8 cellular contexts compared by ENCODE assay signal in genomic region chr12:67698711-67699603, GRCh38. TPM values are rescaled to one million over a fixed set of nuclear protein-coding genes. Genes with fewer than 3 reads are reported as not detected.
DNase-seq lines count a peak whose midpoint lies in the region; ATAC-seq and TF ChIP-seq lines count a peak whose summit lies in the region.

No MANE protein-coding gene starts in this region.

- peak; percentile 98 for ATAC-seq in HG02588 (IDR thresholded peaks at IDR 0.05; ENCODE audit: unreplicated experiment)
- peak; percentile 87 to 89 for ATAC-seq in activated T-cell treated with anti-CD3 and anti-CD28 coated beads, Interleukin-2, amount 50 U/mL, for 4 hours

- H3K27me3 Mint-ChIP-seq in activated T-cell treated with anti-CD3 and anti-CD28 coated beads, Interleukin-2, amount 50 U/mL, for 4 hours (ENCODE audit: low read depth), result no peaks in the 10 kb centered on the region

- H3K36me3 Mint-ChIP-seq in activated T-cell treated with anti-CD3 and anti-CD28 coated beads, Interleukin-2, amount 50 U/mL, for 4 hours (ENCODE audit: insufficient read depth), result no peaks in the 10 kb centered on the region

- peaks cover 63% of the 10 kb centered on the region for H3K4me1 Mint-ChIP-seq in activated T-cell treated with anti-CD3 and anti-CD28 coated beads, Interleukin-2, amount 50 U/mL, for 4 hours (ENCODE audit: low read depth)

- H3K4me3 ChIP-seq in GM12865 (ENCODE audit: low read depth, low read length), result no peak overlapping the region
- peak overlapping the region; percentile 47 for H3K4me3 ChIP-seq in left ventricle myocardium inferior
- no peak overlapping the region for H3K4me3 ChIP-seq in SJCRH30

- TF ChIP-seq CTCF in GM12865 (IDR thresholded peaks at IDR 0.05; ENCODE audit: insufficient read depth, low read depth, low read length, missing control alignments), result no peak
- TF ChIP-seq CTCF in left ventricle myocardium inferior (IDR thresholded peaks at IDR 0.05; ENCODE audit: borderline replicate concordance), result no peak

- H3K36me3 ChIP-seq in left ventricle myocardium inferior (no peaks in the 10 kb centered on the region), SJCRH30 (no peaks in the 10 kb centered on the region)

- peak overlapping the region; percentile 36 for H3K27ac ChIP-seq in left ventricle myocardium inferior (replicated peaks)
- no peak overlapping the region for H3K27ac ChIP-seq in SJCRH30

- no peaks in the 10 kb centered on the region for H3K9me3 ChIP-seq in left ventricle myocardium inferior (replicated peaks)
- no peaks in the 10 kb centered on the region for H3K9me3 ChIP-seq in SJCRH30 (replicated peaks)

- H3K27me3 ChIP-seq in left ventricle myocardium inferior (ENCODE audit: low read depth) (no peaks in the 10 kb centered on the region), SJCRH30 (no peaks in the 10 kb centered on the region)

- intact Hi-C loops in left ventricle myocardium inferior (cut with micrococcal nuclease), result no loop called here

- DNase-seq in GM12865 (ENCODE audit: low read depth) (peak; percentile 94), NCI-H226 (peak; percentile 75), left ventricle myocardium inferior (no peak), NCI-H187 treated with DMSO at 0.1 percent for 48 hours (lab: John Stamatoyannopoulos, UW) (no peak), SJCRH30 (no peak)
- peak; percentile 37 for DNase-seq in activated T-cell treated with anti-CD3 and anti-CD28 coated beads, Interleukin-2, amount 50 U/mL, for 4 hours
- peak; percentile 18 for DNase-seq in stimulated activated CD8-positive, alpha-beta memory T cell treated with anti-CD3 and anti-CD28 coated beads, Interleukin-4, amount 100 ng/mL, for 24 hours (ENCODE audit: low read depth)

- no peaks in the 10 kb centered on the region for H3K9me3 Mint-ChIP-seq in activated T-cell treated with anti-CD3 and anti-CD28 coated beads, Interleukin-2, amount 50 U/mL, for 4 hours

- H3K4me3 Mint-ChIP-seq in activated T-cell treated with anti-CD3 and anti-CD28 coated beads, Interleukin-2, amount 50 U/mL, for 4 hours, result peak overlapping the region; percentile 57

- H3K4me1 ChIP-seq in left ventricle myocardium inferior (peaks cover 21% of the 10 kb centered on the region), SJCRH30 (peaks cover 9% of the 10 kb centered on the region; the same call in 1 of the 2 replicates)

RNA-seq across cellular contexts. Expression of gene DYRK2, which starts 50.4 kb away (rescaled TPM):
- 10 to 100 TPM; 37.6 to 46.5 (median 40.3) TPM for total RNA-seq in activated T-cell treated with anti-CD3 and anti-CD28 coated beads, Interleukin-2, amount 50 U/mL, for 4 hours
- total RNA-seq in left ventricle myocardium inferior, result 42.6 TPM
- total RNA-seq in SJCRH30 (2014; rRNA removed; shearing (Covaris generic)), result 51.6 and 58.2 TPM in 2 replicates

Comparison
In these comparisons a context has a peak if more than half of its experiments do, and no peak if none do; other contexts are left out.
1. DNase-seq: peak in GM12865 (single experiment), NCI-H226 (single experiment), activated T-cell treated with anti-CD3 and anti-CD28 coated beads, Interleukin-2, amount 50 U/mL, for 4 hours (single experiment) and stimulated activated CD8-positive, alpha-beta memory T cell treated with anti-CD3 and anti-CD28 coated beads, Interleukin-4, amount 100 ng/mL, for 24 hours (single experiment); none in left ventricle myocardium inferior (single experiment), NCI-H187 treated with DMSO at 0.1 percent for 48 hours (single experiment) and SJCRH30 (0 of 2).